Comparison of ENCODE assay signal across 8 cellular contexts in genomic region chr5:173618927-173619519, GRCh38. TPM values are rescaled to one million over a fixed set of nuclear protein-coding genes. Genes with fewer than 3 reads are reported as not detected.
A peak's percentile ranks its signal among the peaks of the same experiment; 100 is the strongest.
DNase-seq lines count a peak whose midpoint lies in the region; ATAC-seq and TF ChIP-seq lines count a peak whose summit lies in the region.

No MANE protein-coding gene starts in this region.

- no peak overlapping the region for H2AK5ac ChIP-seq in mesenchymal stem cell (ENCODE audit: low read length, severe bottlenecking)

- H3K4me3 Mint-ChIP-seq in natural killer cell = no peak overlapping the region
- no peak overlapping the region for H3K4me3 Mint-ChIP-seq in natural killer cell treated with Interleukin-12 subunit alpha and Interleukin-12 subunit beta and Interleukin-15 and Interleukin-18, amount 100 ng/mL, for 72 hours
- no peak overlapping the region for H3K4me3 Mint-ChIP-seq in T-helper 2 cell treated with Interferon-gamma antibody and Interleukin-4, amounts not matched to agents 5 μg/mL and 100 μg/mL, for 36 hours

- TF ChIP-seq POLR2A in transverse colon (IDR thresholded peaks at IDR 0.05) = no peak

- H3K14ac ChIP-seq in mesenchymal stem cell (ENCODE audit: low read length in 2 of 2) = no peak overlapping the region

- peak; percentile 62 for TF ChIP-seq CTCF in natural killer cell (IDR thresholded peaks at IDR 0.05)
- TF ChIP-seq CTCF in transverse colon (IDR thresholded peaks at IDR 0.05) = peak; percentile 61 to 87 (median 68)

- DNase-seq in natural killer cell = no peak
- no peak for DNase-seq in natural killer cell treated with Interleukin-12 subunit alpha and Interleukin-12 subunit beta and Interleukin-15 and Interleukin-18, amount 100 ng/mL, for 72 hours (ENCODE audit: low spot score)
- DNase-seq in NCI-H1105 (lab: John Stamatoyannopoulos, UW) = peak; percentile 33
- DNase-seq in T-helper 2 cell treated with Interferon-gamma antibody and Interleukin-4, amounts not matched to agents 5 μg/mL and 100 μg/mL, for 36 hours (ENCODE audit: low spot score) = peak; percentile 16
- peak; percentile 79 for DNase-seq in cerebellum (ENCODE audit: low spot score)
- peak; percentile 65 for DNase-seq in mesenchymal stem cell
- peak; percentile 37 for DNase-seq in transverse colon

- H3K9me3 Mint-ChIP-seq in natural killer cell = no peaks in the 10 kb centered on the region
- no peaks in the 10 kb centered on the region for H3K9me3 Mint-ChIP-seq in natural killer cell treated with Interleukin-12 subunit alpha and Interleukin-12 subunit beta and Interleukin-15 and Interleukin-18, amount 100 ng/mL, for 72 hours
- H3K9me3 Mint-ChIP-seq in T-helper 2 cell treated with Interferon-gamma antibody and Interleukin-4, amounts not matched to agents 5 μg/mL and 100 μg/mL, for 36 hours = no peaks in the 10 kb centered on the region

- intact Hi-C loops in natural killer cell (cut with micrococcal nuclease) (loop anchor here (1.0 to 5.0 kb wide), 3 partner anchors 306 to 693 kb away; no protein-coding TSS in a partner anchor), transverse colon (cut with DNase I; ENCODE audit: low total_unique reads) (loop anchor here (10.0 kb wide), 1 partner anchor 266 kb away; the partner anchor contains the start of gene CPEB4)

- H3K4me2 ChIP-seq in mesenchymal stem cell (ENCODE audit: low read length, poor library complexity, severe bottlenecking) = no peak overlapping the region

- no peak overlapping the region for H2BK5ac ChIP-seq in mesenchymal stem cell (ENCODE audit: low read depth, low read length, poor library complexity, severe bottlenecking)

- in situ Hi-C loops in transverse colon (cut with MboI; ENCODE audit: low pct_ligation_motif_present in 1 of 4, low pct_unique_long_range_greater_than_20kb in 1 of 4, low sequenced_read_pairs in 3 of 4) = loop anchor here (5.0 to 25.0 kb wide), 4 partner anchors 353 to 693 kb away; no protein-coding TSS in a partner anchor

- H3K27ac ChIP-seq in mesenchymal stem cell (ENCODE audit: low read length, poor library complexity, severe bottlenecking) (no peak overlapping the region), transverse colon (no peak overlapping the region)

- no peak overlapping the region for H3K23ac ChIP-seq in mesenchymal stem cell (ENCODE audit: low read length in 2 of 2)

- no peak overlapping the region for H4K91ac ChIP-seq in mesenchymal stem cell (ENCODE audit: low read length)

- H3K4me1 Mint-ChIP-seq in natural killer cell = peaks cover 23 to 26% of the 10 kb centered on the region in 2 donors
- peaks cover 22 to 26% of the 10 kb centered on the region in 2 donors for H3K4me1 Mint-ChIP-seq in natural killer cell treated with Interleukin-12 subunit alpha and Interleukin-12 subunit beta and Interleukin-15 and Interleukin-18, amount 100 ng/mL, for 72 hours (ENCODE audit: low read depth in 2 of 2)
- peaks cover 24% of the 10 kb centered on the region for H3K4me1 Mint-ChIP-seq in T-helper 2 cell treated with Interferon-gamma antibody and Interleukin-4, amounts not matched to agents 5 μg/mL and 100 μg/mL, for 36 hours (ENCODE audit: low read depth)

- no peaks in the 10 kb centered on the region for H3K27me3 ChIP-seq in mesenchymal stem cell (ENCODE audit: control insufficient read depth in 1 of 2, insufficient read depth in 1 of 2, low read length in 2 of 2)
- H3K27me3 ChIP-seq in transverse colon = no peaks in the 10 kb centered on the region

- H2BK15ac ChIP-seq in mesenchymal stem cell (ENCODE audit: low read depth, poor library complexity, severe bottlenecking) = no peak overlapping the region

- ATAC-seq in natural killer cell (no peak), GM18909 (IDR thresholded peaks at IDR 0.05; ENCODE audit: poor library complexity, unreplicated experiment) (no peak)
- no peak for ATAC-seq in natural killer cell treated with Interleukin-12 subunit alpha and Interleukin-12 subunit beta and Interleukin-15 and Interleukin-18, amount 100 ng/mL, for 72 hours

- no peak for TF ChIP-seq EP300 in transverse colon (IDR thresholded peaks at IDR 0.05; ENCODE audit: low read depth)

- peak overlapping the region in 1 of 2 experiments; percentile 18 for H2BK12ac ChIP-seq in mesenchymal stem cell (ENCODE audit: low read length in 2 of 2)

- H3K18ac ChIP-seq in mesenchymal stem cell (ENCODE audit: low read depth in 1 of 2, low read length in 2 of 2) = no peak overlapping the region

- no peaks in the 10 kb centered on the region for H3K36me3 Mint-ChIP-seq in natural killer cell
- H3K36me3 Mint-ChIP-seq in natural killer cell treated with Interleukin-12 subunit alpha and Interleukin-12 subunit beta and Interleukin-15 and Interleukin-18, amount 100 ng/mL, for 72 hours = no peaks in the 10 kb centered on the region
- H3K36me3 Mint-ChIP-seq in T-helper 2 cell treated with Interferon-gamma antibody and Interleukin-4, amounts not matched to agents 5 μg/mL and 100 μg/mL, for 36 hours (ENCODE audit: low read depth) = peaks cover 1% of the 10 kb centered on the region

- no peaks in the 10 kb centered on the region for H3K79me1 ChIP-seq in mesenchymal stem cell (replicated peaks; ENCODE audit: low read length, poor library complexity, severe bottlenecking)

- H3K27ac Mint-ChIP-seq in natural killer cell = no peak overlapping the region
- H3K27ac Mint-ChIP-seq in natural killer cell treated with Interleukin-12 subunit alpha and Interleukin-12 subunit beta and Interleukin-15 and Interleukin-18, amount 100 ng/mL, for 72 hours = peak overlapping the region in 1 of 2 donors; percentile 48
- H3K27ac Mint-ChIP-seq in T-helper 2 cell treated with Interferon-gamma antibody and Interleukin-4, amounts not matched to agents 5 μg/mL and 100 μg/mL, for 36 hours = no peak overlapping the region

- no peak overlapping the region for H4K8ac ChIP-seq in mesenchymal stem cell (ENCODE audit: low read length)

- no peak overlapping the region for H3K4ac ChIP-seq in mesenchymal stem cell (ENCODE audit: low read depth in 1 of 2, low read length in 2 of 2)

- no peak overlapping the region for H2BK120ac ChIP-seq in mesenchymal stem cell (ENCODE audit: low read depth, low read length)

- H3K9me3 ChIP-seq in mesenchymal stem cell (ENCODE audit: control insufficient read depth, low read length) (no peaks in the 10 kb centered on the region), transverse colon (no peaks in the 10 kb centered on the region)

- 53% methylated on average over 6 of the region's 7 CpGs for WGBS in mesenchymal stem cell
- WGBS in transverse colon (ENCODE audit: low coverage in 1 of 2), 2 donors = 4 to 14% methylated on average over 5 to 7 of the region's 7 CpGs

- H3K4me3 ChIP-seq in mesenchymal stem cell (ENCODE audit: insufficient read depth in 1 of 2, low read depth in 1 of 2, low read length in 2 of 2) (no peak overlapping the region), transverse colon (no peak overlapping the region)

- H3K4me1 ChIP-seq in mesenchymal stem cell (ENCODE audit: control insufficient read depth, insufficient read depth, low read depth, low read length) = peaks cover 3% of the 10 kb centered on the region
- H3K4me1 ChIP-seq in transverse colon = peaks cover 13 to 21% (median 20%) of the 10 kb centered on the region in 4 donors

- H3K9ac ChIP-seq in mesenchymal stem cell (ENCODE audit: low read length) = peak overlapping the region; percentile 22

- H3K36me3 ChIP-seq in mesenchymal stem cell (ENCODE audit: control insufficient read depth in 1 of 2, insufficient read depth in 2 of 2, low read depth in 1 of 2, low read length in 2 of 2) (peaks cover 0 to 4% of the 10 kb centered on the region in 2 experiments), transverse colon (no peaks in the 10 kb centered on the region)

- H3K27me3 Mint-ChIP-seq in natural killer cell (ENCODE audit: low read depth in 2 of 2) = no peaks in the 10 kb centered on the region
- H3K27me3 Mint-ChIP-seq in natural killer cell treated with Interleukin-12 subunit alpha and Interleukin-12 subunit beta and Interleukin-15 and Interleukin-18, amount 100 ng/mL, for 72 hours = no peaks in the 10 kb centered on the region
- no peaks in the 10 kb centered on the region for H3K27me3 Mint-ChIP-seq in T-helper 2 cell treated with Interferon-gamma antibody and Interleukin-4, amounts not matched to agents 5 μg/mL and 100 μg/mL, for 36 hours (ENCODE audit: low read depth)

- H2AFZ ChIP-seq in mesenchymal stem cell (ENCODE audit: low read depth, low read length) = no peak overlapping the region

RNA-seq across cellular contexts. Expression of gene BOD1, which starts 2.6 kb away (rescaled TPM):
- total RNA-seq in natural killer cell (10 to 100 TPM; 11.0 to 19.9 (median 16.6) TPM), cerebellum (46.4 TPM), transverse colon (10 to 100 TPM in 3 of 4 donors, 1 to 10 TPM in 1; 5.6 to 38.6 (median 26.7) TPM)
- 10 to 100 TPM; 16.3 to 24.4 TPM for total RNA-seq in natural killer cell treated with Interleukin-12 subunit alpha and Interleukin-12 subunit beta and Interleukin-15 and Interleukin-18, amount 100 ng/mL, for 72 hours
- 79.3 TPM for polyA plus RNA-seq in mesenchymal stem cell (2013, experiment 1 of 2)
- 84.2 TPM for polyA plus RNA-seq in mesenchymal stem cell (2013, experiment 2 of 2)

Comparison
In these comparisons a context has a peak if more than half of its experiments do, and no peak if none do; other contexts are left out.
1. DNase-seq: peak in NCI-H1105 (single experiment), T-helper 2 cell treated with Interferon-gamma antibody and Interleukin-4, amounts not matched to agents 5 μg/mL and 100 μg/mL, for 36 hours (single experiment), cerebellum (single experiment), mesenchymal stem cell (single experiment) and transverse colon (single experiment); none in natural killer cell (single experiment) and natural killer cell treated with Interleukin-12 subunit alpha and Interleukin-12 subunit beta and Interleukin-15 and Interleukin-18, amount 100 ng/mL, for 72 hours (single experiment).